Comparison of ENCODE assay signal across 8 cellular contexts in the genomic region with DNA sequence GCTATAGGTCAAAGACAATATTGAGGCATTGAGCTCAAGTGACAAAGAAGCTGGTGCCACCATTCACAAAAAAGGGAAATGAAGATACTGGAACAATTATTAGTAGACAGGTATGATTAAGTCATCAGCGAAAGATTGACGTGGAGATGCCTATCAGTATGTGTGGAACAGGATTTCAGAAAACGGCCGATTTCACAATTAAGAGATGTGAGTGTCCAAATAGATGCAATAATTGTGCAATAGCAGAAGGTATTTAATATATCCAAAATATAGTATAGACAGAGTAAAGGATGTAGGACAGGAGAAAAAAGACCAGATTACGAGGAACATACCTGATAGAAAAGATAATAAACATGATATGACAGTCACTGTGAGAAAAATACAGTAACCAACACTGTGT.
"Had no signal": no experiment of that assay in that cellular context is flagged by ENCODE, and none has a peak within 500 bp of the region (broad histone marks: within the 10 kb centered on the region; RNA-seq: fewer than 3 reads in every experiment).

No MANE protein-coding gene starts in this region.

- H3K9me3 ChIP-seq: HAP-1 had no signal

- H2AFZ ChIP-seq: GM23248 had no signal

- H3K4me3 Mint-ChIP-seq: HFFc6 had no signal

- H3K4me1 ChIP-seq: HAP-1 had no signal

- ATAC-seq: HCT116, K562 had no signal

- H3K4me3 ChIP-seq: GM23248, HAP-1, K562 had no signal

- H3K27ac Mint-ChIP-seq: HFFc6 had no signal

- DNase-seq: GM23248, GOT3, H7, HFFc6, KG1 had no signal

- H3K36me3 ChIP-seq: HAP-1 had no signal

- H3K27ac ChIP-seq: GM23248 had no signal

- H3K9ac ChIP-seq: GM23248 had no signal
